12 cellular contexts compared by ENCODE assay signal in genomic region chr18:70333757-70334156, GRCh38. TPM values are rescaled to one million over a fixed set of nuclear protein-coding genes. Genes with fewer than 3 reads are reported as not detected.
DNase-seq lines count a peak whose midpoint lies in the region; ATAC-seq and TF ChIP-seq lines count a peak whose summit lies in the region.
"Had no signal": no experiment of that assay in that cellular context is flagged by ENCODE, and none has a peak within 500 bp of the region (broad histone marks: within the 10 kb centered on the region; RNA-seq: fewer than 3 reads in every experiment).

No MANE protein-coding gene starts in this region.

- peak overlapping the region in 3 of 10 donors; percentile 13 to 32 (median 29) for H3K27ac ChIP-seq in heart right ventricle
- H3K27ac ChIP-seq: dorsolateral prefrontal cortex had no signal

- in situ Hi-C loops in astrocyte of the spinal cord (cut with HindIII; ENCODE audit: low sequenced_read_pairs): no loop called here

- no peaks in the 10 kb centered on the region for H3K27me3 ChIP-seq in heart right ventricle
- H3K27me3 ChIP-seq: BE2C, dorsolateral prefrontal cortex had no signal

- H3K4me3 ChIP-seq in heart right ventricle (no peak overlapping the region), astrocyte of the spinal cord (ENCODE audit: low read depth, low read length) (no peak overlapping the region)
- H3K4me3 ChIP-seq: dorsolateral prefrontal cortex had no signal

- peak in 6 of 8 donors; percentile 8 to 92 (median 76) for ATAC-seq in heart right ventricle
- ATAC-seq in Right ventricle myocardium inferior: no peak
- ATAC-seq in GM21717 (IDR thresholded peaks at IDR 0.05; ENCODE audit: unreplicated experiment): no peak

- 55 to 78% methylated on average over 2 of the region's 2 CpGs for WGBS in heart right ventricle, 2 donors

- intact Hi-C loops in heart right ventricle (cut with DNase I): loop anchor here in 4 of 10 donors (5.0 to 10.0 kb wide), 4 partner anchors 36 to 81 kb away; partner anchors contain the start of gene SOCS6 (in 1 of the 4)
- intact Hi-C loops in Right ventricle myocardium inferior (cut with DNase I): no loop called here

- H3K9me3 ChIP-seq in heart right ventricle: peaks cover 0 to 14% (median 8%) of the 10 kb centered on the region in 11 donors
- H3K9me3 ChIP-seq: BE2C had no signal

- CTCF ChIA-PET in GM10248 (lab: Yijun Ruan, JAX): interaction anchor here (1.2 to 2.1 kb wide), 3 partner anchors 10 to 100 kb away, joined by 3 to 6 read pairs (median 6); no protein-coding TSS in a partner anchor

- DNase-seq in heart right ventricle (no peak), Right ventricle myocardium inferior (ENCODE audit: missing footprints) (no peak), astrocyte of the spinal cord (ENCODE audit: low read depth, low spot score) (peak; percentile 95), kidney glomerular epithelial cell (lab: John Stamatoyannopoulos, UW) (peak; percentile 28), GM10248 (ENCODE audit: extremely low spot score) (no peak), 8988T (no peak), NOMO-1 (lab: John Stamatoyannopoulos, UW; ENCODE audit: unreplicated experiment in 2 of 2) (no peak)
- DNase-seq: activated T-cell treated with anti-CD3 and anti-CD28 coated beads, Interleukin-2, amount 50 U/mL, for 24 hours; BE2C; dorsolateral prefrontal cortex; NCI-H69 had no signal

- H3K4me1 ChIP-seq in heart right ventricle: peaks cover 0 to 41% (median 8%) of the 10 kb centered on the region in 9 donors

- peaks cover 0 to 27% (median 0%) of the 10 kb centered on the region in 9 donors for H3K36me3 ChIP-seq in heart right ventricle
- H3K36me3 ChIP-seq: BE2C had no signal

- TF ChIP-seq CTCF in heart right ventricle (IDR thresholded peaks at IDR 0.05) (no peak), astrocyte of the spinal cord (IDR thresholded peaks at IDR 0.05; ENCODE audit: low read depth, low read length) (no peak), GM10248 (IDR thresholded peaks at IDR 0.05; ENCODE audit: control extremely low read depth, extremely low read depth, low read depth, missing control alignments) (no peak)

- POLR2A ChIA-PET in GM10248 (lab: Yijun Ruan, JAX): no interaction called here

RNA-seq across cellular contexts. Expression of gene SOCS6, which starts 44.9 kb away (rescaled TPM):
- total RNA-seq in heart right ventricle (10 to 100 TPM; 17.0 to 31.8 (median 21.2) TPM), Right ventricle myocardium inferior (21.8 TPM)
- 1 to 10 TPM; 6.1 to 7.6 TPM for polyA plus RNA-seq in heart right ventricle

Comparison
In these comparisons a context has a peak if more than half of its experiments do, and no peak if none do; other contexts are left out.
1. ATAC-seq: peak in heart right ventricle (6 of 8); none in Right ventricle myocardium inferior (single experiment) and GM21717 (single experiment).
2. DNase-seq: peak in astrocyte of the spinal cord (single experiment) and kidney glomerular epithelial cell (single experiment); none in heart right ventricle (0 of 2), Right ventricle myocardium inferior (single experiment), GM10248 (single experiment), 8988T (single experiment) and NOMO-1 (0 of 2).